In the genomic region with DNA sequence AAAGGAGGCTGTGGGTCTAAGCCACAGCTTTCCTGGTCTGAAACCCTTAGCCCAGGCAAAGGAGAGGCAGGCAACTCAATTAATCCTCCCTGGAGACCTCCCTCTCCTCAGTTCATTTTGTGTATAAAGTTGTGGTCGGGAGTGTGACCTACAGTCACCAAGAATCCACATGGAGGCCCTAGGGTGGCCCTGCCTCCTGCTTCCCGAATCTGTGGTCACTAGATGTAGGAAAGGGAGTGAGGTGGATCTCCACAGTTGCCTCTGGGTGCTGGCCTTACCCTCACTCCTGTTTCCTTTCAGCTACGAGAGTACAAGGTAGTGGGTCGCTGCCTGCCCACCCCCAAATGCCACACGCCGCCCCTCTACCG, we compare ENCODE assay signal across 8 cellular contexts. TPM values are rescaled to one million over a fixed set of nuclear protein-coding genes. Genes with fewer than 3 reads are reported as not detected.
DNase-seq lines count a peak whose midpoint lies in the region; ATAC-seq and TF ChIP-seq lines count a peak whose summit lies in the region.

No MANE protein-coding gene starts in this region.

- DNase-seq in Caco-2 (no peak), PC-9 (no peak), endothelial cell (ENCODE audit: low spot score) (no peak), osteoblast (ENCODE audit: insufficient read length, low spot score, missing footprints) (peak; percentile 74), HPDE6-E6E7 (ENCODE audit: extremely low spot score) (no peak), HEK293T (ENCODE audit: extremely low spot score) (no peak)
- DNase-seq in stimulated activated CD4-positive, alpha-beta T cell treated with anti-CD3 and anti-CD28 coated beads, Interleukin-15, amount 100 ng/mL, for 24 hours: no peak

- peaks cover 67% of the 10 kb centered on the region for H3K36me3 Mint-ChIP-seq in Caco-2 (ENCODE audit: insufficient read depth, unreplicated experiment)
- H3K36me3 Mint-ChIP-seq in endothelial cell (ENCODE audit: low read depth, unreplicated experiment): peaks cover 26% of the 10 kb centered on the region

- peak overlapping the region; percentile 84 for H3K4me3 ChIP-seq in Caco-2 (ENCODE audit: low read depth, low read length)
- peak overlapping the region; percentile 87 for H3K4me3 ChIP-seq in PC-9
- H3K4me3 ChIP-seq in osteoblast (ENCODE audit: insufficient read depth, low read length): peak overlapping the region; percentile 100

- BruUV-seq in Caco-2 (replicated peaks; lab: Mats Ljungman, UMichigan): no TSS peak
- BruUV-seq in PC-9 (replicated peaks; lab: Mats Ljungman, UMichigan): no TSS peak

- CTCF ChIA-PET in Caco-2 (lab: Charles Lee) (no interaction called here), PC-9 (lab: Charles Lee) (no interaction called here), HEK293T (lab: Yijun Ruan, JAX) (interaction anchor here (0.7 to 1.0 kb wide), 2 partner anchors 9 to 558 kb away, joined by 3 to 7 read pairs; a partner anchor contains a TSS)

- H3K27me3 Mint-ChIP-seq in Caco-2 (ENCODE audit: insufficient read depth, unreplicated experiment) (no peaks in the 10 kb centered on the region), endothelial cell (ENCODE audit: unreplicated experiment) (peaks cover 6% of the 10 kb centered on the region)

- H3K4me2 ChIP-seq in PC-9 (peak overlapping the region; percentile 98), osteoblast (ENCODE audit: insufficient read depth, low read length) (peak overlapping the region; percentile 87)

- H3K4me3 Mint-ChIP-seq in Caco-2 (ENCODE audit: unreplicated experiment) (peak overlapping the region; percentile 90), endothelial cell (ENCODE audit: unreplicated experiment) (peak overlapping the region; percentile 100)

- H3K27me3 ChIP-seq in Caco-2 (replicated peaks; ENCODE audit: control insufficient read depth, insufficient read depth, low read length): no peaks in the 10 kb centered on the region
- no peaks in the 10 kb centered on the region for H3K27me3 ChIP-seq in PC-9 (ENCODE audit: insufficient read depth, low read depth)
- H3K27me3 ChIP-seq in osteoblast (ENCODE audit: insufficient read depth, low read length): no peaks in the 10 kb centered on the region

- peaks cover 42% of the 10 kb centered on the region for H3K79me2 ChIP-seq in PC-9 (ENCODE audit: low read depth)
- peaks cover 34% of the 10 kb centered on the region for H3K79me2 ChIP-seq in osteoblast (ENCODE audit: insufficient read depth, low read length)

- no peaks in the 10 kb centered on the region for H3K9me2 ChIP-seq in PC-9 (ENCODE audit: insufficient read depth)

- H3K9me3 Mint-ChIP-seq in Caco-2 (ENCODE audit: unreplicated experiment): no peaks in the 10 kb centered on the region
- no peaks in the 10 kb centered on the region for H3K9me3 Mint-ChIP-seq in endothelial cell (ENCODE audit: unreplicated experiment)

- H3K27ac Mint-ChIP-seq in Caco-2 (ENCODE audit: unreplicated experiment) (peak overlapping the region; percentile 98), endothelial cell (ENCODE audit: unreplicated experiment) (peak overlapping the region; percentile 61)

- H3K4me1 Mint-ChIP-seq in Caco-2 (ENCODE audit: low read depth, unreplicated experiment): peaks cover 5% of the 10 kb centered on the region
- peaks cover 20% of the 10 kb centered on the region for H3K4me1 Mint-ChIP-seq in endothelial cell (ENCODE audit: unreplicated experiment)

- peak overlapping the region; percentile 79 for H3K27ac ChIP-seq in PC-9
- H3K27ac ChIP-seq in osteoblast (ENCODE audit: low read depth, low read length): peak overlapping the region; percentile 90

- peaks cover 18% of the 10 kb centered on the region for H3K4me1 ChIP-seq in Caco-2
- peaks cover 41% of the 10 kb centered on the region for H3K4me1 ChIP-seq in PC-9 (replicated peaks; ENCODE audit: insufficient read depth)
- peaks cover 16% of the 10 kb centered on the region for H3K4me1 ChIP-seq in osteoblast (ENCODE audit: insufficient read depth, low read length)

- peaks cover 59% of the 10 kb centered on the region for H3F3A ChIP-seq in PC-9 (ENCODE audit: insufficient read depth, low read depth)

- H2AFZ ChIP-seq in PC-9 (no peak overlapping the region), osteoblast (ENCODE audit: low read length) (no peak overlapping the region)

- H4K20me1 ChIP-seq in PC-9 (ENCODE audit: insufficient read depth) (peaks cover 56% of the 10 kb centered on the region), osteoblast (ENCODE audit: insufficient read depth, low read length) (peaks cover 49% of the 10 kb centered on the region)

- H3K36me3 ChIP-seq in Caco-2 (ENCODE audit: control insufficient read depth, insufficient read depth, low read length) (peaks cover 9% of the 10 kb centered on the region), PC-9 (ENCODE audit: low read depth) (peaks cover 42% of the 10 kb centered on the region), osteoblast (ENCODE audit: insufficient read depth, low read length) (peaks cover 36% of the 10 kb centered on the region)

- POLR2A ChIA-PET in Caco-2 (lab: Charles Lee): interaction anchor here (2.8 kb wide), 1 partner anchor 72 kb away, joined by 77 read pairs; a partner anchor contains a TSS
- POLR2A ChIA-PET in PC-9 (lab: Charles Lee; ENCODE audit: unreplicated experiment): interaction anchor here (0.6 kb wide), 1 partner anchor 549 kb away, joined by 4 read pairs; no protein-coding TSS in a partner anchor
- POLR2A ChIA-PET in HEK293T (lab: Yijun Ruan, JAX): interaction anchor here (0.9 to 3.8 kb wide), 5 partner anchors 16 to 290 kb away, joined by 3 to 80 read pairs (median 7); a partner anchor contains a TSS

- TF ChIP-seq CTCF in Caco-2 (IDR thresholded peaks at IDR 0.05; ENCODE audit: insufficient read depth in 1 of 2, low read depth in 1 of 2, low read length in 1 of 2, severe bottlenecking in 1 of 2, unreplicated experiment in 1 of 2) (no peak), PC-9 (conservative IDR thresholded peaks at IDR 0.05) (no peak), endothelial cell (IDR thresholded peaks at IDR 0.05; ENCODE audit: unreplicated experiment) (no peak), osteoblast (IDR thresholded peaks at IDR 0.05; ENCODE audit: extremely low read depth, low read depth, low read length) (no peak)

- intact Hi-C loops in Caco-2 (cut with micrococcal nuclease; ENCODE audit: unreplicated experiment) (no loop called here), PC-9 (cut with micrococcal nuclease; ENCODE audit: unreplicated experiment) (no loop called here)

- no peak for ATAC-seq in HG03025 (IDR thresholded peaks at IDR 0.05; ENCODE audit: low FRiP score, unreplicated experiment)

- H3K9me3 ChIP-seq in Caco-2 (no peaks in the 10 kb centered on the region), PC-9 (ENCODE audit: insufficient read depth, low read depth) (no peaks in the 10 kb centered on the region), osteoblast (ENCODE audit: low read depth, low read length) (no peaks in the 10 kb centered on the region)

TF ChIP-seq in HEK293T, 16 proteins besides CTCF, POLR2A, EP300 and RAD21:
- TF ChIP-seq CTBP1 (IDR thresholded peaks at IDR 0.05; ENCODE audit: borderline replicate concordance): no peak
- no peak for TF ChIP-seq LEF1 (IDR thresholded peaks at IDR 0.05; ENCODE audit: borderline replicate concordance)
- no peak for TF ChIP-seq TARDBP (IDR thresholded peaks at IDR 0.05)
- TF ChIP-seq ZNF384 (IDR thresholded peaks at IDR 0.05): no peak
- TF ChIP-seq ARNT (IDR thresholded peaks at IDR 0.05): no peak
- no peak for TF ChIP-seq BHLHE40 (IDR thresholded peaks at IDR 0.05; ENCODE audit: borderline replicate concordance)
- no peak for TF ChIP-seq FOXM1 (IDR thresholded peaks at IDR 0.05; ENCODE audit: borderline replicate concordance)
- no peak for TF ChIP-seq HDGF (IDR thresholded peaks at IDR 0.05; ENCODE audit: borderline replicate concordance)
- no peak for TF ChIP-seq L3MBTL2 (conservative IDR thresholded peaks at IDR 0.05)
- TF ChIP-seq FOXA1 (IDR thresholded peaks at IDR 0.05): no peak
- no peak for TF ChIP-seq FOXK2 (IDR thresholded peaks at IDR 0.05)
- TF ChIP-seq, protein P1, sequence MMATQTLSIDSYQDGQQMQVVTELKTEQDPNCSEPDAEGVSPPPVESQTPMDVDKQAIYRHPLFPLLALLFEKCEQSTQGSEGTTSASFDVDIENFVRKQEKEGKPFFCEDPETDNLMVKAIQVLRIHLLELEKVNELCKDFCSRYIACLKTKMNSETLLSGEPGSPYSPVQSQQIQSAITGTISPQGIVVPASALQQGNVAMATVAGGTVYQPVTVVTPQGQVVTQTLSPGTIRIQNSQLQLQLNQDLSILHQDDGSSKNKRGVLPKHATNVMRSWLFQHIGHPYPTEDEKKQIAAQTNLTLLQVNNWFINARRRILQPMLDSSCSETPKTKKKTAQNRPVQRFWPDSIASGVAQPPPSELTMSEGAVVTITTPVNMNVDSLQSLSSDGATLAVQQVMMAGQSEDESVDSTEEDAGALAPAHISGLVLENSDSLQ (IDR thresholded peaks at IDR 0.05): no peak
- no peak for TF ChIP-seq NFRKB (IDR thresholded peaks at IDR 0.05)
- TF ChIP-seq ELF4 (IDR thresholded peaks at IDR 0.05): no peak
- TF ChIP-seq SUZ12 (IDR thresholded peaks at IDR 0.05): no peak
- TF ChIP-seq SP1 (IDR thresholded peaks at IDR 0.05): no peak

RNA-seq across cellular contexts. Expression of a gene that starts 1.3 kb away (rescaled TPM):
- total RNA-seq in Caco-2 (2022) (1,599 and 1,686 TPM in 2 replicates), PC-9 (2021) (1,887 and 2,038 TPM in 2 replicates), endothelial cell (ENCODE audit: unreplicated experiment) (2,048 TPM), osteoblast (786 and 869 TPM in 2 replicates)

RNA-seq across cellular contexts. Expression of a gene that starts 10.8 kb away (rescaled TPM):
- 0.43 TPM in 1 of 2 replicates, not detected in the other for total RNA-seq in Caco-2 (2022)
- 0.18 TPM in 1 of 2 replicates, not detected in the other for total RNA-seq in PC-9 (2021)
- not detected for total RNA-seq in endothelial cell (ENCODE audit: unreplicated experiment)
- total RNA-seq in osteoblast: under 0.01 TPM in 2 replicates

RNA-seq across cellular contexts. Expression of a gene that starts 13.2 kb away (rescaled TPM):
- total RNA-seq in Caco-2 (2022) (not detected in 2 replicates), PC-9 (2021) (13.5 and 16.2 TPM in 2 replicates), endothelial cell (ENCODE audit: unreplicated experiment) (30.9 TPM), osteoblast (1.8 and 2.4 TPM in 2 replicates)

RNA-seq across cellular contexts. Expression of a gene that starts 39.7 kb away (rescaled TPM):
- not detected in 2 replicates for total RNA-seq in Caco-2 (2022)
- 3.2 and 4.0 TPM in 2 replicates for total RNA-seq in PC-9 (2021)
- total RNA-seq in endothelial cell (ENCODE audit: unreplicated experiment): 0.36 TPM
- not detected in 2 replicates for total RNA-seq in osteoblast
